Comparison of ENCODE assay signal across 29 cellular contexts in genomic region chrX:106615041-106615440, GRCh38. TPM values are rescaled to one million over a fixed set of nuclear protein-coding genes. Genes with fewer than 3 reads are reported as not detected.
A peak's percentile ranks its signal among the peaks of the same experiment; 100 is the strongest.
DNase-seq lines count a peak whose midpoint lies in the region; ATAC-seq, FAIRE-seq and TF ChIP-seq lines count a peak whose summit lies in the region.
"Had no signal": no experiment of that assay in that cellular context is flagged by ENCODE, and none has a peak within 500 bp of the region (broad histone marks: within the 10 kb centered on the region; RNA-seq: fewer than 3 reads in every experiment).

No MANE protein-coding gene starts in this region.

- DNase-seq in GM12891 (ENCODE audit: insufficient read length, low spot score) (no peak), MG63 (no peak), medulla oblongata (ENCODE audit: extremely low spot score) (peak; percentile 14), glutamatergic neuron (no peak), KBM-7 (no peak)
- DNase-seq in activated T-cell treated with anti-CD3 and anti-CD28 coated beads, Interleukin-2, amount 50 U/mL, for 72 hours: no peak
- DNase-seq: ACHN; activated CD4-positive, alpha-beta T cell treated with anti-CD3 and anti-CD28 coated beads for 4 hours; activated gamma-delta T cell treated with Interleukin-2 at 50 U/mL for 16 hours; activated T-cell treated with anti-CD3 and anti-CD28 coated beads, Interleukin-2, amount 50 U/mL, for 1 hour; BE2C; body of pancreas; cerebellar nuclear complex; HFFc6; left ventricle myocardium inferior; NCI-H1048; NCI-H1694 treated with DMSO at 0.1 percent for 48 hours; NCI-H69; retina; SK-N-SH; small intestine; stimulated activated CD4-positive, alpha-beta T cell treated with anti-CD3 and anti-CD28 coated beads, Interleukin-2, amount 100 ng/mL, for 24 hours; T-helper 17 cell; tibial artery had no signal

- in situ Hi-C loops in KBM-7 (cut with MboI; ENCODE audit: low pct_unique_long_range_greater_than_20kb, low sequenced_read_pairs): no loop called here

- peak; percentile 13 for FAIRE-seq in GM12891 (lab: Jason Lieb, UNC)
- FAIRE-seq: islet of Langerhans, small intestine had no signal

- H3K36me3 ChIP-seq in MG63: no peaks in the 10 kb centered on the region
- H3K36me3 ChIP-seq: BE2C, left ventricle myocardium inferior, tibial artery had no signal

- no peaks in the 10 kb centered on the region for H3K27me3 ChIP-seq in MG63
- H3K27me3 ChIP-seq: body of pancreas, tibial artery had no signal

- no peak for TF ChIP-seq CTCF in glutamatergic neuron (IDR thresholded peaks at IDR 0.05; ENCODE audit: partially characterized antibody, unreplicated experiment)

- no peak overlapping the region for H3K27ac Mint-ChIP-seq in activated T-helper 17 cell treated with anti-CD3 and anti-CD28 coated beads, Interleukin-2, amount 50 U/mL, for 72 hours
- no peak overlapping the region for H3K27ac Mint-ChIP-seq in activated T-cell treated with anti-CD3 and anti-CD28 coated beads, Interleukin-2, amount 50 U/mL, for 72 hours
- H3K27ac Mint-ChIP-seq in glutamatergic neuron (ENCODE audit: unreplicated experiment): no peak overlapping the region
- H3K27ac Mint-ChIP-seq: HFFc6, T-helper 17 cell had no signal

- peak overlapping the region; percentile 16 for H3K4me3 Mint-ChIP-seq in activated T-helper 17 cell treated with anti-CD3 and anti-CD28 coated beads, Interleukin-2, amount 50 U/mL, for 72 hours
- H3K4me3 Mint-ChIP-seq in activated T-cell treated with anti-CD3 and anti-CD28 coated beads, Interleukin-2, amount 50 U/mL, for 72 hours: peak overlapping the region in 1 of 2 donors; percentile 44
- no peak overlapping the region for H3K4me3 Mint-ChIP-seq in glutamatergic neuron (ENCODE audit: unreplicated experiment)
- H3K4me3 Mint-ChIP-seq: HFFc6, T-helper 17 cell had no signal

- no peak for ATAC-seq in activated T-helper 17 cell treated with anti-CD3 and anti-CD28 coated beads, Interleukin-2, amount 50 U/mL, for 72 hours (replicated peaks)
- no peak for ATAC-seq in activated T-cell treated with anti-CD3 and anti-CD28 coated beads, Interleukin-2, amount 50 U/mL, for 72 hours (replicated peaks in 1 of 2)
- ATAC-seq in HG03108 (IDR thresholded peaks at IDR 0.05; ENCODE audit: unreplicated experiment): no peak
- ATAC-seq: body of pancreas, T-helper 17 cell had no signal

- H3K36me3 Mint-ChIP-seq in activated T-helper 17 cell treated with anti-CD3 and anti-CD28 coated beads, Interleukin-2, amount 50 U/mL, for 72 hours (ENCODE audit: low read depth): no peaks in the 10 kb centered on the region
- H3K36me3 Mint-ChIP-seq in activated T-cell treated with anti-CD3 and anti-CD28 coated beads, Interleukin-2, amount 50 U/mL, for 72 hours (ENCODE audit: insufficient read depth in 2 of 2): peaks cover 3 to 5% of the 10 kb centered on the region in 2 donors
- no peaks in the 10 kb centered on the region for H3K36me3 Mint-ChIP-seq in glutamatergic neuron (ENCODE audit: unreplicated experiment)

- H3K9me3 Mint-ChIP-seq in activated T-helper 17 cell treated with anti-CD3 and anti-CD28 coated beads, Interleukin-2, amount 50 U/mL, for 72 hours: no peaks in the 10 kb centered on the region
- no peaks in the 10 kb centered on the region for H3K9me3 Mint-ChIP-seq in activated T-cell treated with anti-CD3 and anti-CD28 coated beads, Interleukin-2, amount 50 U/mL, for 72 hours
- no peaks in the 10 kb centered on the region for H3K9me3 Mint-ChIP-seq in glutamatergic neuron (ENCODE audit: unreplicated experiment)
- H3K9me3 Mint-ChIP-seq: HFFc6 had no signal

- TF ChIP-seq POLR2A in GM12891 (IDR thresholded peaks at IDR 0.05; ENCODE audit: low read depth, low read length): no peak

- H3K9me3 ChIP-seq in MG63: no peaks in the 10 kb centered on the region
- H3K9me3 ChIP-seq: BE2C, body of pancreas, left ventricle myocardium inferior, SK-N-SH, tibial artery had no signal

- H3K27me3 Mint-ChIP-seq in activated T-helper 17 cell treated with anti-CD3 and anti-CD28 coated beads, Interleukin-2, amount 50 U/mL, for 72 hours: no peaks in the 10 kb centered on the region
- H3K27me3 Mint-ChIP-seq in activated T-cell treated with anti-CD3 and anti-CD28 coated beads, Interleukin-2, amount 50 U/mL, for 72 hours (ENCODE audit: low read depth): peaks cover 31% of the 10 kb centered on the region
- H3K27me3 Mint-ChIP-seq in glutamatergic neuron (ENCODE audit: unreplicated experiment): no peaks in the 10 kb centered on the region
- H3K27me3 Mint-ChIP-seq: T-helper 17 cell had no signal

- H3K4me3 ChIP-seq in MG63: peak overlapping the region; percentile 61
- H3K4me3 ChIP-seq: body of pancreas, left ventricle myocardium inferior, tibial artery had no signal

- peaks cover 4% of the 10 kb centered on the region for H3K4me1 Mint-ChIP-seq in activated T-helper 17 cell treated with anti-CD3 and anti-CD28 coated beads, Interleukin-2, amount 50 U/mL, for 72 hours
- peaks cover 13% of the 10 kb centered on the region for H3K4me1 Mint-ChIP-seq in activated T-cell treated with anti-CD3 and anti-CD28 coated beads, Interleukin-2, amount 50 U/mL, for 72 hours (ENCODE audit: low read depth)
- no peaks in the 10 kb centered on the region for H3K4me1 Mint-ChIP-seq in glutamatergic neuron (ENCODE audit: low read depth, unreplicated experiment)

TF ChIP-seq in GM12891, 5 proteins besides CTCF, POLR2A, EP300 and RAD21:
- TF ChIP-seq POLR2AphosphoS5 (IDR thresholded peaks at IDR 0.05; ENCODE audit: low read depth, low read length): no peak
- TF ChIP-seq PAX5 (IDR thresholded peaks at IDR 0.05; ENCODE audit: insufficient read depth, low read length, severe bottlenecking): no peak
- no peak for TF ChIP-seq POU2F2 (IDR thresholded peaks at IDR 0.05; ENCODE audit: low read depth, low read length)
- no peak for TF ChIP-seq SPI1 (IDR thresholded peaks at IDR 0.05; ENCODE audit: low read depth, low read length)
- TF ChIP-seq TAF1 (IDR thresholded peaks at IDR 0.05; ENCODE audit: low read depth, low read length): no peak
TF ChIP-seq in GM12891: peak in this region for 0.

RNA-seq across cellular contexts. Expression of gene RADX, which starts 3.3 kb away (rescaled TPM):
- polyA plus RNA-seq in GM12891 (2012; ENCODE audit: low read depth, missing spikeins): 3.1 TPM
- total RNA-seq in MG63 (2014; rRNA removed; shearing (Covaris generic); ENCODE audit: low replicate concordance): 10.1 and 10.5 TPM in 2 replicates
- total RNA-seq in activated T-helper 17 cell treated with anti-CD3 and anti-CD28 coated beads, Interleukin-2, amount 50 U/mL, for 72 hours: 10 to 100 TPM in 1 of 2 donors, 1 to 10 TPM in 1; 9.6 to 15.3 TPM
- total RNA-seq in activated T-cell treated with anti-CD3 and anti-CD28 coated beads, Interleukin-2, amount 50 U/mL, for 72 hours: 10 to 100 TPM in 1 of 2 donors, 1 to 10 TPM in 1; 9.2 to 10.6 TPM
- total RNA-seq in glutamatergic neuron (ENCODE audit: unreplicated experiment): 7.5 TPM
- total RNA-seq: glomerular endothelial cell, osteocyte had no signal
- polyA plus RNA-seq: SK-N-SH had no signal
